Comparison of ENCODE assay signal across 8 cellular contexts in the genomic region with DNA sequence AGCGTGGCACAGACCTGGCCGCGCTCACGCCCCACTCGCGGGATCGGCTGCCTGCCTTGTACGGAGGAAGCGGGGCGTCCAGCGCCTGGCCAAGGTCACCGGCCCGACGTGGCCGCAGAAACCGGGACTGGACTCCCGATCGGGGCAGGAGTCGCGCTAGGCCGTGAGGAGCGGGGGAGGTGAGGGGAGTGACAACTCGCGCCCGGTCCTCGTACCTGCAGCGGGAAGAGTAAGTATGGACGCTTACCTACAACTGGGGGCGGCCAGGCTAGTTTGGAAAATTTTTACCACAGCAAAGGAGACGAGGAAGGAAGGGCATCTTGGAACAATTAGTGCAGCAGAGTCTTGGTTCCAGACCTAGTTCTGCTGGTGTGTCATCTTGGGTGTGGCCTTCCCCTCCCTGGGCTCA. TPM values are rescaled to one million over a fixed set of nuclear protein-coding genes. Genes with fewer than 3 reads are reported as not detected.
DNase-seq lines count a peak whose midpoint lies in the region; ATAC-seq and TF ChIP-seq lines count a peak whose summit lies in the region.

No MANE protein-coding gene starts in this region.

- peaks cover 42% of the 10 kb centered on the region for H3K4me1 Mint-ChIP-seq in brain
- H3K4me1 Mint-ChIP-seq in immature natural killer cell: peaks cover 47 to 49% of the 10 kb centered on the region in 2 donors

- DNase-seq in GM10266 (ENCODE audit: extremely low spot score) (peak; percentile 49), NAMALWA (ENCODE audit: low spot score) (peak; percentile 5), immature natural killer cell (peak in 2 of 3 donors; percentile 21 to 29), NOMO-1 treated with DMSO at 0.1 percent for 48 hours (lab: John Stamatoyannopoulos, UW; ENCODE audit: unreplicated experiment) (no peak), NCI-H1092 (lab: John Stamatoyannopoulos, UW) (no peak)
- DNase-seq in stimulated activated CD4-positive, alpha-beta T cell treated with anti-CD3 and anti-CD28 coated beads, Interleukin-4, amount 100 ng/mL, for 24 hours: peak; percentile 19

- peak overlapping the region; percentile 7 to 92 (median 71) for H3K27ac Mint-ChIP-seq in brain
- H3K27ac Mint-ChIP-seq in immature natural killer cell: peak overlapping the region; percentile 87 to 98 (median 93)

- TF ChIP-seq CTCF in GM10266 (IDR thresholded peaks at IDR 0.05; ENCODE audit: control insufficient read depth, insufficient read depth, low read depth, missing control alignments) (no peak), brain (conservative IDR thresholded peaks at IDR 0.05) (no peak)

- no peaks in the 10 kb centered on the region for H3K36me3 Mint-ChIP-seq in brain
- peaks cover 0 to 2% (median 0%) of the 10 kb centered on the region in 3 donors for H3K36me3 Mint-ChIP-seq in immature natural killer cell

- H3K4me3 Mint-ChIP-seq in brain: peak overlapping the region; percentile 86 to 93 (median 91)
- peak overlapping the region; percentile 88 to 98 (median 90) for H3K4me3 Mint-ChIP-seq in immature natural killer cell

- H3K27me3 Mint-ChIP-seq in brain (peaks cover 23% of the 10 kb centered on the region), immature natural killer cell (ENCODE audit: low read depth in 3 of 3) (peaks cover 10 to 18% (median 17%) of the 10 kb centered on the region in 3 donors)

- H3K9me3 Mint-ChIP-seq in brain (peaks cover 0 to 6% (median 0%) of the 10 kb centered on the region in 5 experiments), immature natural killer cell (peaks cover 0 to 10% (median 6%) of the 10 kb centered on the region in 6 donors)

- ATAC-seq in HG03460 (IDR thresholded peaks at IDR 0.05; ENCODE audit: unreplicated experiment): no peak

RNA-seq across cellular contexts. Expression of a gene that starts 0.7 kb away (rescaled TPM):
- polyA plus RNA-seq in brain (ENCODE audit: insufficient read depth, low read depth, low replicate concordance) (33.5 TPM), immature natural killer cell (100 to 1,000 TPM; 274 to 339 (median 323) TPM)

Comparison
In these comparisons a context has a peak if more than half of its experiments do, and no peak if none do; other contexts are left out.
1. DNase-seq: peak in GM10266 (single experiment), NAMALWA (single experiment), immature natural killer cell (2 of 3) and stimulated activated CD4-positive, alpha-beta T cell treated with anti-CD3 and anti-CD28 coated beads, Interleukin-4, amount 100 ng/mL, for 24 hours (single experiment); none in NOMO-1 treated with DMSO at 0.1 percent for 48 hours (single experiment) and NCI-H1092 (single experiment).